Comparison of ENCODE assay signal across 1 cellular context in the genomic region with DNA sequence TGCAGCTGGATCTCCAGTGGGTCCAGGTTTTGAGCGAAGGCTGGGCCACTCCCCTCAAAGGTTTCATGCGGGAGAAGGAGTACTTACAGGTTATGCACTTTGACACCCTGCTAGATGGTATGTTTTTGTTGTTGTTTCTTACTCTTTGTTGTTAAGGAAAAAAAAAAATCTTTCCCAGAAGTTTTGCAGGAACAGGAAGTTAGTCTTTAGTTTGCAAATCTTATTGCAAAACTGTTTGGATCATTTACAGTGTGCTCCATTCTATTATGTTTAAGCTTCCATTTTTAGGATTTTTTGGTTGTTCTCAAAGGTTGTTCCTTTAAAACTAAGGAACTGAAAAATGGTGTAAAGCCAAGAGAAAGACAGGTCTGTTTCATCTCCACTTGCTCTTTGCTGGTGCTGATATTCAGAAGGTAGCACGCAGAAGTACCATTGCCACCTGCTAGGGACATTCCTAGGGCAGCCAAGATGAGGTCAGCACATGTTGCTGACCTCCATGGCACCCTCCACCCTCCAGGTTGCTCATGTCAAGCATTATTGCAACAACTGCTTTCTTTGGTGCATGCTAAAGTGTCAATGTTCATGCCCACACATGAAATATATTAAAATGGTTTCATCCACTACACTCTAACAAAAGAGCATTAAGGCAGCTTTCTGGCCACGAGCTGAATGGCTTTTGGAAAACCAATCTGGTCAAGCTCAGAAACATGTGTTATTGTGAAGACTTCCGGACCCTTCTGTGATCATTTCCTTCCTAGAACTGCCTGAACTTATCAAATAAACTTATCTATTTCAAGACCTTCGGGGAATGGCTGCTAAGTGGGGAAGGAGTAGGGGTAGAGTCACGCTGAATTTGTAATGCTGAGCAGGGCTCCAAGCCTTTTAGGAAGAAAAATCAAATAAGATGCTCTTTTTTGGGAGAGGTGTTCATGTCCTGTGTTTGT.
TF ChIP-seq lines count a peak whose summit lies in the region.

No MANE protein-coding gene starts in this region.

TF ChIP-seq in GM23338, 12 proteins besides CTCF, POLR2A, EP300 and RAD21 (continued from another document):
- TF ChIP-seq, protein P1, sequence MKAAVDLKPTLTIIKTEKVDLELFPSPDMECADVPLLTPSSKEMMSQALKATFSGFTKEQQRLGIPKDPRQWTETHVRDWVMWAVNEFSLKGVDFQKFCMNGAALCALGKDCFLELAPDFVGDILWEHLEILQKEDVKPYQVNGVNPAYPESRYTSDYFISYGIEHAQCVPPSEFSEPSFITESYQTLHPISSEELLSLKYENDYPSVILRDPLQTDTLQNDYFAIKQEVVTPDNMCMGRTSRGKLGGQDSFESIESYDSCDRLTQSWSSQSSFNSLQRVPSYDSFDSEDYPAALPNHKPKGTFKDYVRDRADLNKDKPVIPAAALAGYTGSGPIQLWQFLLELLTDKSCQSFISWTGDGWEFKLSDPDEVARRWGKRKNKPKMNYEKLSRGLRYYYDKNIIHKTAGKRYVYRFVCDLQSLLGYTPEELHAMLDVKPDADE (IDR thresholded peaks at IDR 0.05), result no peak
